8 cellular contexts compared by ENCODE assay signal in genomic region chr14:41607966-41608663, GRCh38. TPM values are rescaled to one million over a fixed set of nuclear protein-coding genes. Genes with fewer than 3 reads are reported as not detected.
DNase-seq lines count a peak whose midpoint lies in the region; ATAC-seq and TF ChIP-seq lines count a peak whose summit lies in the region.

No MANE protein-coding gene starts in this region.

- H3K9me3 Mint-ChIP-seq in natural killer cell = peaks cover 5 to 6% of the 10 kb centered on the region in 2 donors

- no peaks in the 10 kb centered on the region for H3F3A ChIP-seq in GM23248 (ENCODE audit: insufficient read depth)

- TF ChIP-seq CTCF in fibroblast of the aortic adventitia (IDR thresholded peaks at IDR 0.05; ENCODE audit: insufficient read depth, low read length) = no peak
- no peak for TF ChIP-seq CTCF in retinal pigment epithelial cell (conservative IDR thresholded peaks at IDR 0.05; ENCODE audit: low read depth, low read length)
- TF ChIP-seq CTCF in natural killer cell (IDR thresholded peaks at IDR 0.05) = no peak

- H3K9ac ChIP-seq in GM23248 = peak overlapping the region; percentile 76; the same call in 1 of the 2 replicates

- peaks cover 11% of the 10 kb centered on the region; the same call in 1 of the 2 replicates for H3K27me3 ChIP-seq in GM23248 (replicated peaks; ENCODE audit: insufficient read depth)

- H3K27ac ChIP-seq in GM23248 = no peak overlapping the region

- ATAC-seq in natural killer cell (no peak), HG02870 (IDR thresholded peaks at IDR 0.05; ENCODE audit: unreplicated experiment) (no peak)

- no peaks in the 10 kb centered on the region for H3K9me3 ChIP-seq in GM23248 (ENCODE audit: low read depth)

- peak overlapping the region; percentile 91 for H3K4me2 ChIP-seq in GM23248 (ENCODE audit: unreplicated experiment)

- peaks cover 16% of the 10 kb centered on the region for H3K36me3 Mint-ChIP-seq in natural killer cell

- no peaks in the 10 kb centered on the region for H3K36me3 ChIP-seq in GM23248 (ENCODE audit: low read depth)

- DNase-seq in GM23248 = peak; percentile 45
- peak; percentile 54 for DNase-seq in NCI-H748 treated with DMSO at 0.1 percent for 48 hours (lab: John Stamatoyannopoulos, UW)
- peak; percentile 21 for DNase-seq in fibroblast of the aortic adventitia (ENCODE audit: low read depth)
- DNase-seq in retinal pigment epithelial cell (ENCODE audit: low read depth) = no peak
- no peak for DNase-seq in H4 (ENCODE audit: low spot score)
- no peak for DNase-seq in natural killer cell
- DNase-seq in EL = no peak

- no peak overlapping the region for H3K27ac Mint-ChIP-seq in natural killer cell

- no peak overlapping the region for H3K4me3 Mint-ChIP-seq in natural killer cell

- peak overlapping the region; percentile 98 for H2AFZ ChIP-seq in GM23248

- H3K79me2 ChIP-seq in GM23248 (ENCODE audit: insufficient read depth) = no peaks in the 10 kb centered on the region

- H3K9me2 ChIP-seq in GM23248 (ENCODE audit: insufficient read depth) = no peaks in the 10 kb centered on the region

- peaks cover 16% of the 10 kb centered on the region; the same call in 1 of the 2 replicates for H3K4me1 ChIP-seq in GM23248 (ENCODE audit: insufficient read depth)

- intact Hi-C loops in natural killer cell (cut with micrococcal nuclease) = no loop called here

- peak overlapping the region; percentile 80 for H3K4me3 ChIP-seq in GM23248
- H3K4me3 ChIP-seq in fibroblast of the aortic adventitia (ENCODE audit: low read depth, low read length) = peak overlapping the region; percentile 81
- peak overlapping the region; percentile 59 for H3K4me3 ChIP-seq in retinal pigment epithelial cell (ENCODE audit: low read length)

- in situ Hi-C loops in GM23248 (cut with MboI) = no loop called here

- no peaks in the 10 kb centered on the region for H3K4me1 Mint-ChIP-seq in natural killer cell

- 0 to 2% methylated on average over 50 to 55 of the region's 55 CpGs for WGBS in GM23248 (ENCODE audit: low coverage in 1 of 2, low lambda C conversion rate in 2 of 2, missing lambda C conversion rate in 2 of 2), 2 experiments

- peaks cover 41 to 44% of the 10 kb centered on the region in 2 donors for H3K27me3 Mint-ChIP-seq in natural killer cell (ENCODE audit: low read depth in 2 of 2)

- no peaks in the 10 kb centered on the region for H4K20me1 ChIP-seq in GM23248 (ENCODE audit: insufficient read depth)

RNA-seq across cellular contexts. Expression of gene LRFN5, which starts 1.4 kb away (rescaled TPM):
- total RNA-seq in GM23248 (2014; rRNA removed; shearing (Covaris generic)) = 0.54 and 2.1 TPM in 2 replicates
- polyA plus RNA-seq in GM23248 (2016; fragmentation: Nextera tagmentation; extraction: Ambion mirVana) = 0.43 and 0.54 TPM in 2 replicates
- total RNA-seq in fibroblast of the aortic adventitia (ENCODE audit: low replicate concordance) (12.1 and 12.8 TPM in 2 replicates), natural killer cell (not detected)
- 0.29 TPM in 1 of 2 replicates, not detected in the other for total RNA-seq in H4 (2014; rRNA removed; shearing (Covaris generic))

Comparison
In these comparisons a context has a peak if more than half of its experiments do, and no peak if none do; other contexts are left out.
1. DNase-seq: peak in GM23248 (single experiment), NCI-H748 treated with DMSO at 0.1 percent for 48 hours (single experiment) and fibroblast of the aortic adventitia (single experiment); none in retinal pigment epithelial cell (single experiment), H4 (single experiment), natural killer cell (single experiment) and EL (single experiment).
2. Peak in every context shown above with its lines, with median percentiles within 50 percentile points of each other: H3K4me3 ChIP-seq.